12 cellular contexts compared by ENCODE assay signal in the genomic region with DNA sequence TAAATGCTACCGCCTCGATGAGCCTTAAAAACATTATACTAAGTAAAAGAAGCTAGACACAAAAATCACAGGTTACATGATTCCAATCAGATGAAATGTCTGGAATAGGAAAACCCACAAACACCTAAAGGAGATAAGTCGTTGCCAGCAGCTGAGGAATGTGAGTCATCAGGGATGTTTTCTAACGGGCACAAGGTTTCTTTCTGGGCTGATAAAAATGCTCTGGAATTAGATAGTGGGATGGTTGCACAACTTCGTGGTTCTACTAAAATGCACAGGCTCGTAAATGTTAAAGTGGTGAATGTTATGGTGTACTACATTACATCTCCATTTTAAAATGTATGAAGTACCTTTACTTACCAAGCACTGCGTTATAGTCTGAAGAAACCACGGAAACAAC. TPM values are rescaled to one million over a fixed set of nuclear protein-coding genes. Genes with fewer than 3 reads are reported as not detected.
DNase-seq lines count a peak whose midpoint lies in the region; ATAC-seq and TF ChIP-seq lines count a peak whose summit lies in the region.
"Had no signal": no experiment of that assay in that cellular context is flagged by ENCODE, and none has a peak within 500 bp of the region (broad histone marks: within the 10 kb centered on the region; RNA-seq: fewer than 3 reads in every experiment).

No MANE protein-coding gene starts in this region.

- H3K9ac ChIP-seq in PC-3 (ENCODE audit: low read length): no peak overlapping the region

- H2AFZ ChIP-seq in PC-3 (ENCODE audit: low read length): no peak overlapping the region

- no peaks in the 10 kb centered on the region for H3F3A ChIP-seq in PC-3 (ENCODE audit: low read length, unreplicated experiment)

- POLR2A ChIA-PET in PC-3 (lab: Charles Lee; ENCODE audit: unreplicated experiment): no interaction called here

- CTCF ChIA-PET in PC-3 (lab: Charles Lee): no interaction called here

- no peak for TF ChIP-seq CTCF in PC-3 (conservative IDR thresholded peaks at IDR 0.05; ENCODE audit: low read depth, low read length)
- no peak for TF ChIP-seq CTCF in epithelial cell of esophagus (IDR thresholded peaks at IDR 0.05; ENCODE audit: insufficient read depth, low read depth, low read length, missing control alignments)
- TF ChIP-seq CTCF in omental fat pad (IDR thresholded peaks at IDR 0.05): no peak
- TF ChIP-seq CTCF in thyroid gland (IDR thresholded peaks at IDR 0.05): no peak

- no peak for TF ChIP-seq POLR2A in thyroid gland (IDR thresholded peaks at IDR 0.05)

- H3K4me3 ChIP-seq in PC-3 (ENCODE audit: low read length) (no peak overlapping the region), epithelial cell of esophagus (ENCODE audit: low read length) (no peak overlapping the region), thyroid gland (replicated peaks in 1 of 3) (no peak overlapping the region)

- no peaks in the 10 kb centered on the region for H3K27me3 ChIP-seq in PC-3 (ENCODE audit: low read length)
- no peaks in the 10 kb centered on the region for H3K27me3 ChIP-seq in thyroid gland

- H3K36me3 ChIP-seq in PC-3 (ENCODE audit: low read depth, low read length) (no peaks in the 10 kb centered on the region), thyroid gland (no peaks in the 10 kb centered on the region)

- WGBS in thyroid gland, 2 donors: 83 to 89% methylated on average over 8 of the region's 8 CpGs

- no TSS peak for BruUV-seq in PC-3 (replicated peaks; lab: Mats Ljungman, UMichigan)

- H3K4me2 ChIP-seq in PC-3 (ENCODE audit: low read length): 0 out of 2 replicates have a peak overlapping the region, but pooled peaks have one; percentile 26

- DNase-seq in EH (ENCODE audit: low read depth): peak; percentile 88
- DNase-seq in PC-3: peak; percentile 46
- peak; percentile 90 for DNase-seq in epithelial cell of esophagus (ENCODE audit: low read depth)
- DNase-seq in omental fat pad (ENCODE audit: low spot score): no peak
- no peak for DNase-seq in activated CD4-positive, alpha-beta T cell treated with anti-CD3 and anti-CD28 coated beads for 4 hours
- DNase-seq in DMS79 (lab: John Stamatoyannopoulos, UW): no peak
- no peak for DNase-seq in thyroid gland
- DNase-seq: activated T-cell treated with anti-CD3 and anti-CD28 coated beads, Interleukin-2, amount 50 U/mL, for 4 hours; CD8-positive, alpha-beta memory T cell; cerebellar nuclear complex; stimulated activated CD4-positive, alpha-beta T cell treated with anti-CD3 and anti-CD28 coated beads, Interleukin-12 subunit alpha, Interleukin-12 subunit beta, amount 100 ng/mL, for 4 hours had no signal

- H3K79me2 ChIP-seq in PC-3 (ENCODE audit: low read length): no peaks in the 10 kb centered on the region

- no peaks in the 10 kb centered on the region for H3K9me2 ChIP-seq in PC-3 (replicated peaks; ENCODE audit: low read length)

- peaks cover 22% of the 10 kb centered on the region for H3K4me1 ChIP-seq in PC-3 (ENCODE audit: insufficient read depth, low read length)
- H3K4me1 ChIP-seq in thyroid gland: peaks cover 10 to 13% of the 10 kb centered on the region in 2 donors

- H3K27ac ChIP-seq in PC-3 (ENCODE audit: low read length): no peak overlapping the region
- no peak overlapping the region for H3K27ac ChIP-seq in thyroid gland

- no peaks in the 10 kb centered on the region for H3K9me3 ChIP-seq in PC-3 (ENCODE audit: low read length)
- no peaks in the 10 kb centered on the region for H3K9me3 ChIP-seq in thyroid gland

- ATAC-seq in PC-3 (peak; percentile 49), omental fat pad (ENCODE audit: low FRiP score) (peak; percentile 60), HG03571 (IDR thresholded peaks at IDR 0.05; ENCODE audit: unreplicated experiment) (no peak)
- ATAC-seq: activated T-cell treated with anti-CD3 and anti-CD28 coated beads, Interleukin-2, amount 50 U/mL, for 4 hours had no signal

- no peaks in the 10 kb centered on the region for H4K20me1 ChIP-seq in PC-3 (ENCODE audit: low read length)

- intact Hi-C loops in PC-3 (cut with micrococcal nuclease): loop anchor here (2.0 kb wide), 1 partner anchor 16 kb away; no protein-coding TSS in a partner anchor
- intact Hi-C loops in thyroid gland (cut with DNase I): no loop called here

RNA-seq across cellular contexts. Expression of a gene that starts 9.7 kb away (rescaled TPM):
- total RNA-seq in PC-3 (2014; rRNA removed): 12.3 and 13.8 TPM in 2 replicates
- total RNA-seq in omental fat pad: 100 to 1,000 TPM; 122 to 257 (median 138) TPM
- total RNA-seq in thyroid gland: 100 to 1,000 TPM; 225 to 404 (median 382) TPM

Comparison
In these comparisons a context has a peak if more than half of its experiments do, and no peak if none do; other contexts are left out.
1. DNase-seq: peak in EH (single experiment), PC-3 (single experiment) and epithelial cell of esophagus (single experiment); none in omental fat pad (single experiment), activated CD4-positive, alpha-beta T cell treated with anti-CD3 and anti-CD28 coated beads for 4 hours (0 of 2), DMS79 (single experiment) and thyroid gland (0 of 2).